In the genomic region with DNA sequence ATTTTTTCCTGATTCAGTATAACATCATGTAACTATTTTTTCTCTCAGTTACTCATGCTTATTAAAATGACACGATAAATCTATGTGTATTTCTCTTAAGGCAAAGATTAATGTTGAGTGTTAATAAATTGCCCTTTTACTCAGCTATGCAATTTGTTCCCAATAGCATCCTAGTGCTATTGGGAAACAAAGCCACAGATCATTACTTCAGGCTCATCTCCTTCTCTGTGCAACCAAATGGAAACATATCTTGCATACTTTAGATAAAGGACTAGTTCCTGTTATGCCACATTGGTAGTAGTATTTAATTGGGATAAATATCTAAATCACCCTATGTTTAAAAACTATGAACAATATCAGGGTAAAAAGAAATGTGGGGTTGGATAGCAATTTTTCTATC, we compare ENCODE assay signal across 20 cellular contexts.
"Had no signal": no experiment of that assay in that cellular context is flagged by ENCODE, and none has a peak within 500 bp of the region (broad histone marks: within the 10 kb centered on the region; RNA-seq: fewer than 3 reads in every experiment).

No MANE protein-coding gene starts in this region.

- ATAC-seq: activated CD4-positive, CD25-positive, alpha-beta regulatory T cell treated with anti-CD3 and anti-CD28 coated beads, Interleukin-2, amount 50 U/mL, for 24 hours; activated CD8-positive, alpha-beta T cell treated with anti-CD3 and anti-CD28 coated beads for 36 hours; activated T-cell treated with anti-CD3 and anti-CD28 coated beads, Interleukin-2, amount 50 U/mL, for 72 hours; PC-3; T-cell had no signal

- DNase-seq: activated CD4-positive, alpha-beta T cell treated with anti-CD3 and anti-CD28 coated beads for 4 hours; activated CD8-positive, alpha-beta memory T cell treated with anti-CD3 and anti-CD28 coated beads, Interleukin-2, amount 50 U/mL, for 4 hours; activated CD8-positive, alpha-beta T cell treated with anti-CD3 and anti-CD28 coated beads for 36 hours; activated gamma-delta T cell treated with Interleukin-2 at 50 U/mL for 16 hours; activated naive CD4-positive, alpha-beta T cell treated with anti-CD3 and anti-CD28 coated beads, Interleukin-2, amount 10 ng/mL, durations not matched to agents 7 days and 5 days; activated naive CD8-positive, alpha-beta T cell treated with anti-CD3 and anti-CD28 coated beads for 36 hours; activated T-cell treated with anti-CD3 and anti-CD28 coated beads, Interleukin-2, amount 50 U/mL, for 72 hours; aorta; KBM-7; NCI-H1092 treated with DMSO at 0.1 percent for 48 hours; NCI-H1417 treated with DMSO at 0.1 percent for 48 hours; NCI-H1694 treated with DMSO at 0.1 percent for 48 hours; NCI-H2029 treated with DMSO at 0.1 percent for 48 hours; NCI-H510A treated with DMSO at 0.1 percent for 48 hours; NCI-H69; NK-92 treated with Interleukin-12 subunit alpha and Interleukin-12 subunit beta, amount 100 ng/mL, for 24 hours; PC-3; SHP77; T-cell had no signal
